Comparison of ENCODE assay signal across 18 cellular contexts in the genomic region with DNA sequence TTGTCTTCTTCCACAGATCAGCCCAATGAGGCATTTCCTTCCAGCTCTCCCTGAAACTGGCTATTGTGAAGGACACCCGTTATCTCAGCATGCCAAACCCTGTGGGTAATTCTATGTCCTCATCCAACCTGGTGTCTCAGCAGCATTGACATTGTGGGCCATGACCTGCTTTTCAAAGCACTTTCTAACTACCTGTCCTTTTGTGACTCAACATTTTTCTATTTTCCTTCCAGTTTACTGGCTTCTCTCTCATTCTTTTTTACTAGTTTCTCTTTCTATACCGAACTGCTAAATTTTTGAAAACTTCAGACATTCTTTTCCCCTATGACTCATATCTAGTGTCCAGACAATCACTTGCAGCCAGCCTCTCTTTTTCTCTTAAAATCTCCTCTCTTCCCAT.
A peak's percentile ranks its signal among the peaks of the same experiment; 100 is the strongest.
DNase-seq lines count a peak whose midpoint lies in the region; ATAC-seq, FAIRE-seq and TF ChIP-seq lines count a peak whose summit lies in the region.
"Had no signal": no experiment of that assay in that cellular context is flagged by ENCODE, and none has a peak within 500 bp of the region (broad histone marks: within the 10 kb centered on the region; RNA-seq: fewer than 3 reads in every experiment).

No MANE protein-coding gene starts in this region.

- WGBS in K562 (ENCODE audit: insufficient coverage, low coverage, missing lambda C conversion rate): 0% methylated on average over 2 of the region's 2 CpGs

- no peaks in the 10 kb centered on the region for H3K27me3 Mint-ChIP-seq in activated CD4-positive, alpha-beta memory T cell treated with anti-CD3 and anti-CD28 coated beads, Interleukin-2, amount 10 ng/mL, durations not matched to agents 7 days and 5 days
- no peaks in the 10 kb centered on the region for H3K27me3 Mint-ChIP-seq in activated T-helper 2 cell treated with anti-CD3 and anti-CD28 coated beads, Interferon-gamma antibody, Interleukin-2, Interleukin-4, amounts not matched to agents 10 μg/mL and 5 μg/mL and 100 μg/mL, durations not matched to agents 14 hours and 24 hours and 36 hours (ENCODE audit: low read depth)

- POLR2A ChIA-PET in K562 (lab: Yijun Ruan, JAX): interaction anchor here (0.6 kb wide), 1 partner anchor 300 kb away, joined by 3 read pairs; no protein-coding TSS in a partner anchor
- POLR2A ChIA-PET in activated CD4-positive, alpha-beta memory T cell treated with anti-CD3 and anti-CD28 coated beads, Interleukin-2, amount 10 ng/mL, durations not matched to agents 7 days and 5 days (lab: Charles Lee): no interaction called here

- no peaks in the 10 kb centered on the region for H4K20me1 ChIP-seq in K562 (replicated peaks; ENCODE audit: control insufficient read depth, insufficient read depth, low read length)

- no peak for TF ChIP-seq EP300 in K562 (IDR thresholded peaks at IDR 0.05; ENCODE audit: low read length)

- no peak overlapping the region for H3K27ac ChIP-seq in K562 (ENCODE audit: extremely low read depth, low read depth, low read length)
- H3K27ac ChIP-seq: heart right ventricle, lower lobe of right lung had no signal

- CTCF ChIA-PET in K562 (lab: Yijun Ruan, JAX; ENCODE audit: low intra/inter-chr PET ratio): no interaction called here
- CTCF ChIA-PET in activated CD4-positive, alpha-beta memory T cell treated with anti-CD3 and anti-CD28 coated beads, Interleukin-2, amount 10 ng/mL, durations not matched to agents 7 days and 5 days (lab: Charles Lee): no interaction called here

- intact Hi-C loops in K562 (cut with micrococcal nuclease): no loop called here
- intact Hi-C loops in activated T-helper 2 cell treated with anti-CD3 and anti-CD28 coated beads, Interferon-gamma antibody, Interleukin-2, Interleukin-4, amounts not matched to agents 10 μg/mL and 5 μg/mL and 100 μg/mL, durations not matched to agents 14 hours and 24 hours and 36 hours (cut with micrococcal nuclease): no loop called here

- no peak for FAIRE-seq in K562 (lab: Jason Lieb, UNC)
- FAIRE-seq: GM18507 had no signal

- ATAC-seq in K562 (no peak), HG03039 (IDR thresholded peaks at IDR 0.05; ENCODE audit: unreplicated experiment) (no peak)
- ATAC-seq: heart right ventricle; lower lobe of right lung; stimulated activated effector memory CD8-positive, alpha-beta T cell treated with anti-CD3 and anti-CD28 coated beads, Interleukin-12 subunit alpha, Interleukin-12 subunit beta, amount 100 ng/mL, for 72 hours had no signal

- H3K4me2 ChIP-seq in K562 (ENCODE audit: insufficient read depth, low read length): no peak overlapping the region

- DNase-seq in AG08395 (ENCODE audit: low spot score) (peak; percentile 55), LHCN-M2 (ENCODE audit: low read depth) (peak; percentile 50), K562 (ENCODE audit: extremely low read depth in 1 of 4, low spot score in 3 of 4) (peak in 2 of 4 experiments; percentile 4 to 16), islet precursor cell (peak; percentile 83), GM19238 (ENCODE audit: insufficient read length, low spot score) (no peak)
- no peak for DNase-seq in activated CD4-positive, alpha-beta memory T cell treated with anti-CD3 and anti-CD28 coated beads, Interleukin-2, amount 10 ng/mL, durations not matched to agents 7 days and 5 days
- DNase-seq in activated T-helper 2 cell treated with anti-CD3 and anti-CD28 coated beads, Interferon-gamma antibody, Interleukin-2, Interleukin-4, amounts not matched to agents 10 μg/mL and 5 μg/mL and 100 μg/mL, durations not matched to agents 14 hours and 24 hours and 36 hours (ENCODE audit: low spot score): no peak
- DNase-seq: activated naive CD4-positive, alpha-beta T cell treated with anti-CD3 and anti-CD28 coated beads, Interleukin-2, amount 50 U/mL, for 16 hours; DMS53; heart right ventricle; lower lobe of right lung; occipital lobe had no signal

- H3K4me3 ChIP-seq in K562: no peak overlapping the region
- H3K4me3 ChIP-seq: HAP-1, heart right ventricle, lower lobe of right lung had no signal

- no peaks in the 10 kb centered on the region for H3K36me3 ChIP-seq in K562 (ENCODE audit: control insufficient read depth, insufficient read depth, low read length)
- H3K36me3 ChIP-seq: HAP-1, heart right ventricle, lower lobe of right lung had no signal

- H3K9me3 Mint-ChIP-seq in activated CD4-positive, alpha-beta memory T cell treated with anti-CD3 and anti-CD28 coated beads, Interleukin-2, amount 10 ng/mL, durations not matched to agents 7 days and 5 days: no peaks in the 10 kb centered on the region
- H3K9me3 Mint-ChIP-seq in activated T-helper 2 cell treated with anti-CD3 and anti-CD28 coated beads, Interferon-gamma antibody, Interleukin-2, Interleukin-4, amounts not matched to agents 10 μg/mL and 5 μg/mL and 100 μg/mL, durations not matched to agents 14 hours and 24 hours and 36 hours: no peaks in the 10 kb centered on the region
- H3K9me3 Mint-ChIP-seq: IgD-negative memory B cell; stimulated activated effector memory CD8-positive, alpha-beta T cell treated with anti-CD3 and anti-CD28 coated beads, Interleukin-12 subunit alpha, Interleukin-12 subunit beta, amount 100 ng/mL, for 72 hours; T-helper 1 cell treated with Interleukin-12 subunit alpha and Interleukin-12 subunit beta and Interleukin-4 antibody, amounts not matched to agents 30 μg/mL and 1 μg/mL, for 36 hours had no signal

- no peaks in the 10 kb centered on the region for H3K4me1 Mint-ChIP-seq in activated CD4-positive, alpha-beta memory T cell treated with anti-CD3 and anti-CD28 coated beads, Interleukin-2, amount 10 ng/mL, durations not matched to agents 7 days and 5 days
- H3K4me1 Mint-ChIP-seq in activated T-helper 2 cell treated with anti-CD3 and anti-CD28 coated beads, Interferon-gamma antibody, Interleukin-2, Interleukin-4, amounts not matched to agents 10 μg/mL and 5 μg/mL and 100 μg/mL, durations not matched to agents 14 hours and 24 hours and 36 hours (ENCODE audit: low read depth): no peaks in the 10 kb centered on the region
- H3K4me1 Mint-ChIP-seq: stimulated activated effector memory CD8-positive, alpha-beta T cell treated with anti-CD3 and anti-CD28 coated beads, Interleukin-12 subunit alpha, Interleukin-12 subunit beta, amount 100 ng/mL, for 72 hours had no signal

- no peak overlapping the region for H3K4me3 Mint-ChIP-seq in activated CD4-positive, alpha-beta memory T cell treated with anti-CD3 and anti-CD28 coated beads, Interleukin-2, amount 10 ng/mL, durations not matched to agents 7 days and 5 days
- H3K4me3 Mint-ChIP-seq in activated T-helper 2 cell treated with anti-CD3 and anti-CD28 coated beads, Interferon-gamma antibody, Interleukin-2, Interleukin-4, amounts not matched to agents 10 μg/mL and 5 μg/mL and 100 μg/mL, durations not matched to agents 14 hours and 24 hours and 36 hours (ENCODE audit: low read depth): no peak overlapping the region
- H3K4me3 Mint-ChIP-seq: IgD-negative memory B cell; stimulated activated effector memory CD8-positive, alpha-beta T cell treated with anti-CD3 and anti-CD28 coated beads, Interleukin-12 subunit alpha, Interleukin-12 subunit beta, amount 100 ng/mL, for 72 hours; T-helper 1 cell treated with Interleukin-12 subunit alpha and Interleukin-12 subunit beta and Interleukin-4 antibody, amounts not matched to agents 30 μg/mL and 1 μg/mL, for 36 hours had no signal

- no peak for TF ChIP-seq POLR2A in K562 (conservative IDR thresholded peaks at IDR 0.05)

- no peak for TF ChIP-seq CTCF in K562 (IDR thresholded peaks at IDR 0.05 in 2 of 3, conservative IDR thresholded peaks at IDR 0.05 in 1 of 3; ENCODE audit: insufficient read depth in 2 of 3, low read depth in 1 of 3, low read length in 3 of 3)

- no peak overlapping the region for H3K27ac Mint-ChIP-seq in activated CD4-positive, alpha-beta memory T cell treated with anti-CD3 and anti-CD28 coated beads, Interleukin-2, amount 10 ng/mL, durations not matched to agents 7 days and 5 days
- no peak overlapping the region for H3K27ac Mint-ChIP-seq in activated T-helper 2 cell treated with anti-CD3 and anti-CD28 coated beads, Interferon-gamma antibody, Interleukin-2, Interleukin-4, amounts not matched to agents 10 μg/mL and 5 μg/mL and 100 μg/mL, durations not matched to agents 14 hours and 24 hours and 36 hours
- H3K27ac Mint-ChIP-seq: IgD-negative memory B cell; stimulated activated effector memory CD8-positive, alpha-beta T cell treated with anti-CD3 and anti-CD28 coated beads, Interleukin-12 subunit alpha, Interleukin-12 subunit beta, amount 100 ng/mL, for 72 hours; T-helper 1 cell treated with Interleukin-12 subunit alpha and Interleukin-12 subunit beta and Interleukin-4 antibody, amounts not matched to agents 30 μg/mL and 1 μg/mL, for 36 hours had no signal

- no TSS peak for BruUV-seq in K562 (replicated peaks; lab: Mats Ljungman, UMichigan)

- in situ Hi-C loops in K562 (cut with MboI): no loop called here

- no peak for TF ChIP-seq RAD21 in K562 (CRISPR knock-in tag; conservative IDR thresholded peaks at IDR 0.05 in 1 of 2, IDR thresholded peaks at IDR 0.05 in 1 of 2)

- no peaks in the 10 kb centered on the region for H3K27me3 ChIP-seq in K562 (ENCODE audit: control insufficient read depth in 2 of 2, insufficient read depth in 2 of 2, low read length in 2 of 2)

- H2AFZ ChIP-seq in K562 (ENCODE audit: low read depth, low read length): no peak overlapping the region

- H3K9me1 ChIP-seq in K562 (ENCODE audit: control insufficient read depth, insufficient read depth, low read length): no peaks in the 10 kb centered on the region

- H3K4me1 ChIP-seq in K562 (replicated peaks in 1 of 2; ENCODE audit: control insufficient read depth in 2 of 2, insufficient read depth in 2 of 2, low read length in 2 of 2): no peaks in the 10 kb centered on the region
- H3K4me1 ChIP-seq: HAP-1, lower lobe of right lung had no signal

- no peaks in the 10 kb centered on the region for H3K9me3 ChIP-seq in K562 (replicated peaks; ENCODE audit: control insufficient read depth, insufficient read depth, low read depth, low read length)
- H3K9me3 ChIP-seq: HAP-1, heart right ventricle, lower lobe of right lung had no signal

- H3K36me3 Mint-ChIP-seq in activated CD4-positive, alpha-beta memory T cell treated with anti-CD3 and anti-CD28 coated beads, Interleukin-2, amount 10 ng/mL, durations not matched to agents 7 days and 5 days (ENCODE audit: low read depth): no peaks in the 10 kb centered on the region
- H3K36me3 Mint-ChIP-seq in activated T-helper 2 cell treated with anti-CD3 and anti-CD28 coated beads, Interferon-gamma antibody, Interleukin-2, Interleukin-4, amounts not matched to agents 10 μg/mL and 5 μg/mL and 100 μg/mL, durations not matched to agents 14 hours and 24 hours and 36 hours (ENCODE audit: low read depth): no peaks in the 10 kb centered on the region
- H3K36me3 Mint-ChIP-seq: IgD-negative memory B cell; stimulated activated effector memory CD8-positive, alpha-beta T cell treated with anti-CD3 and anti-CD28 coated beads, Interleukin-12 subunit alpha, Interleukin-12 subunit beta, amount 100 ng/mL, for 72 hours had no signal

- H3K9ac ChIP-seq in K562 (ENCODE audit: insufficient read depth in 1 of 2, low read depth in 2 of 2, low read length in 2 of 2): no peak overlapping the region

- no peaks in the 10 kb centered on the region for H3K79me2 ChIP-seq in K562 (ENCODE audit: control insufficient read depth, insufficient read depth, low read length)

TF ChIP-seq in K562, 482 proteins besides CTCF, POLR2A, EP300 and RAD21:
- TF ChIP-seq MYNN (IDR thresholded peaks at IDR 0.05) (no peak), MYNN (CRISPR knock-in tag; IDR thresholded peaks at IDR 0.05) (no peak), FOSL1 (tag; conservative IDR thresholded peaks at IDR 0.05) (peak; percentile 58; the same call in 1 of the 2 replicates)

Comparison
In these comparisons a context has a peak if more than half of its experiments do, and no peak if none do; other contexts are left out.
1. DNase-seq: peak in AG08395 (single experiment), LHCN-M2 (single experiment) and islet precursor cell (single experiment); none in activated CD4-positive, alpha-beta memory T cell treated with anti-CD3 and anti-CD28 coated beads, Interleukin-2, amount 10 ng/mL, durations not matched to agents 7 days and 5 days (single experiment), GM19238 (single experiment) and activated T-helper 2 cell treated with anti-CD3 and anti-CD28 coated beads, Interferon-gamma antibody, Interleukin-2, Interleukin-4, amounts not matched to agents 10 μg/mL and 5 μg/mL and 100 μg/mL, durations not matched to agents 14 hours and 24 hours and 36 hours (single experiment).